ENCODE assay signal across 19 cellular contexts in the genomic region with DNA sequence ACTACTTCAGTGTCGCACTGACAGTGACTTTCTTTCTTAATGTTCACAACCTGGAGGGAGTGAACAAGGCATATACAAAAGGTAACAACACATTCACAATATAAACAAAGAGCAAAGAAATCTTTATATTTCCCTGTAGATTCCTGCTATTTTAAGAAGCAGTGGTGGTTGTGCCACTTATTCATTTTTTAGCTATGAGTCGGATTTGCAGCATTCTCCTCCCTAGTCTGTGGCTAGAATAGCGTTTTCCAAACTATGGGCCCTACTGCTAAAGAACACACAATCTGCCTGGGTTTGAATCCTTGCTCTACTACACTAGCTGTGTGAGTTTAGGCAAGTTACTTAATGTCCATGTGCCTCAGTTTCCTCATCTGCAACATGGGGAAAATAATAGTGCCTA. TPM values are rescaled to one million over a fixed set of nuclear protein-coding genes. Genes with fewer than 3 reads are reported as not detected.
A peak's percentile ranks its signal among the peaks of the same experiment; 100 is the strongest.
DNase-seq lines count a peak whose midpoint lies in the region; ATAC-seq, FAIRE-seq and TF ChIP-seq lines count a peak whose summit lies in the region.
"Had no signal": no experiment of that assay in that cellular context is flagged by ENCODE, and none has a peak within 500 bp of the region (broad histone marks: within the 10 kb centered on the region; RNA-seq: fewer than 3 reads in every experiment).

No MANE protein-coding gene starts in this region.

- no peak for FAIRE-seq in keratinocyte (lab: Jason Lieb, UNC)

- H4K20me1 ChIP-seq in keratinocyte (ENCODE audit: control insufficient read depth, extremely low read depth, insufficient read depth, low read length): no peaks in the 10 kb centered on the region

- no peaks in the 10 kb centered on the region for H3K9me3 ChIP-seq in keratinocyte (ENCODE audit: control insufficient read depth, low read depth, low read length)
- H3K9me3 ChIP-seq: adrenal gland, prostate gland had no signal

- peaks cover 0 to 3% of the 10 kb centered on the region in 2 donors for H3K9me3 Mint-ChIP-seq in activated T-cell treated with anti-CD3 and anti-CD28 coated beads, Interleukin-2, amount 50 U/mL, for 72 hours
- H3K9me3 Mint-ChIP-seq: CD14-positive monocyte; effector memory CD8-positive, alpha-beta T cell; natural killer cell treated with Interleukin-12 subunit alpha and Interleukin-12 subunit beta and Interleukin-15 and Interleukin-18, amount 100 ng/mL, for 72 hours had no signal

- no peaks in the 10 kb centered on the region for H3K9me1 ChIP-seq in keratinocyte (ENCODE audit: control insufficient read depth, extremely low read depth, insufficient read depth, low read length)

- dilution Hi-C loops in keratinocyte (cut with MboI; ENCODE audit: extremely low pct_ligation_motif_present, low sequenced_read_pairs): no loop called here

- H3K4me3 Mint-ChIP-seq in activated T-cell treated with anti-CD3 and anti-CD28 coated beads, Interleukin-2, amount 50 U/mL, for 72 hours: no peak overlapping the region
- H3K4me3 Mint-ChIP-seq: activated CD4-positive, alpha-beta T cell treated with anti-CD3 and anti-CD28 coated beads, Interleukin-2, amount 10 ng/mL, durations not matched to agents 24 days and 14 days; CD14-positive monocyte; effector memory CD8-positive, alpha-beta T cell; natural killer cell treated with Interleukin-12 subunit alpha and Interleukin-12 subunit beta and Interleukin-15 and Interleukin-18, amount 100 ng/mL, for 72 hours had no signal

- TF ChIP-seq POLR2A in erythroblast (IDR thresholded peaks at IDR 0.05; ENCODE audit: low read length): no peak

- H3K4me2 ChIP-seq in keratinocyte (ENCODE audit: control insufficient read depth, extremely low read depth, insufficient read depth, low read depth, low read length): peak overlapping the region; percentile 9

- peaks cover 15% of the 10 kb centered on the region for H3K4me1 Mint-ChIP-seq in activated T-cell treated with anti-CD3 and anti-CD28 coated beads, Interleukin-2, amount 50 U/mL, for 72 hours (ENCODE audit: low read depth)
- H3K4me1 Mint-ChIP-seq: CD14-positive monocyte had no signal

- H3K27ac Mint-ChIP-seq in activated T-cell treated with anti-CD3 and anti-CD28 coated beads, Interleukin-2, amount 50 U/mL, for 72 hours: no peak overlapping the region
- H3K27ac Mint-ChIP-seq: activated CD4-positive, alpha-beta T cell treated with anti-CD3 and anti-CD28 coated beads, Interleukin-2, amount 10 ng/mL, durations not matched to agents 24 days and 14 days; effector memory CD8-positive, alpha-beta T cell; natural killer cell treated with Interleukin-12 subunit alpha and Interleukin-12 subunit beta and Interleukin-15 and Interleukin-18, amount 100 ng/mL, for 72 hours had no signal

- H3K27me3 Mint-ChIP-seq in activated T-cell treated with anti-CD3 and anti-CD28 coated beads, Interleukin-2, amount 50 U/mL, for 72 hours (ENCODE audit: low read depth): peaks cover 26% of the 10 kb centered on the region
- H3K27me3 Mint-ChIP-seq: natural killer cell treated with Interleukin-12 subunit alpha and Interleukin-12 subunit beta and Interleukin-15 and Interleukin-18, amount 100 ng/mL, for 72 hours had no signal

- DNase-seq in AG10803 (ENCODE audit: low read depth) (peak; percentile 72), M059J (ENCODE audit: low read depth) (peak; percentile 57), astrocyte of the spinal cord (ENCODE audit: low read depth, low spot score) (peak; percentile 47), keratinocyte (ENCODE audit: low read depth, low spot score) (no peak), erythroblast (lab: John Stamatoyannopoulos, UW) (no peak), NOMO-1 (lab: John Stamatoyannopoulos, UW; ENCODE audit: unreplicated experiment in 2 of 2) (no peak)
- DNase-seq in activated CD4-positive, alpha-beta T cell treated with anti-CD3 and anti-CD28 coated beads, Interleukin-2, amount 50 U/mL, for 1 hour: no peak
- no peak for DNase-seq in activated T-cell treated with anti-CD3 and anti-CD28 coated beads, Interleukin-2, amount 50 U/mL, for 72 hours
- DNase-seq: activated CD4-positive, alpha-beta T cell treated with anti-CD3 and anti-CD28 coated beads, Interleukin-2, amount 10 ng/mL, durations not matched to agents 24 days and 14 days; activated gamma-delta T cell; adrenal gland; effector memory CD8-positive, alpha-beta T cell; KG1; NCI-H1048; stimulated activated CD4-positive, alpha-beta T cell treated with anti-CD3 and anti-CD28 coated beads, Interleukin-4, amount 100 ng/mL, for 24 hours; T-helper 1 cell had no signal

- no peak for ATAC-seq in activated T-cell treated with anti-CD3 and anti-CD28 coated beads, Interleukin-2, amount 50 U/mL, for 72 hours (replicated peaks in 1 of 2)
- ATAC-seq: effector memory CD8-positive, alpha-beta T cell; natural killer cell treated with Interleukin-12 subunit alpha and Interleukin-12 subunit beta and Interleukin-15 and Interleukin-18, amount 100 ng/mL, for 72 hours had no signal

- H2AFZ ChIP-seq in keratinocyte (ENCODE audit: control insufficient read depth, low read length): no peak overlapping the region

- H3K9ac ChIP-seq in keratinocyte (ENCODE audit: control insufficient read depth, extremely low read depth, insufficient read depth, low read length): no peak overlapping the region

- peaks cover 0 to 2% of the 10 kb centered on the region in 2 donors for H3K36me3 Mint-ChIP-seq in activated T-cell treated with anti-CD3 and anti-CD28 coated beads, Interleukin-2, amount 50 U/mL, for 72 hours (ENCODE audit: insufficient read depth in 2 of 2)
- H3K36me3 Mint-ChIP-seq: CD14-positive monocyte; natural killer cell treated with Interleukin-12 subunit alpha and Interleukin-12 subunit beta and Interleukin-15 and Interleukin-18, amount 100 ng/mL, for 72 hours had no signal

- in situ Hi-C loops in astrocyte of the spinal cord (cut with HindIII; ENCODE audit: low sequenced_read_pairs): no loop called here

- TF ChIP-seq CTCF in AG10803 (conservative IDR thresholded peaks at IDR 0.05; ENCODE audit: low read length): no peak
- TF ChIP-seq CTCF in astrocyte of the spinal cord (IDR thresholded peaks at IDR 0.05; ENCODE audit: low read depth, low read length): no peak
- TF ChIP-seq CTCF in keratinocyte (optimal IDR thresholded peaks at IDR 0.05 in 1 of 3, IDR thresholded peaks at IDR 0.05 in 1 of 3, conservative IDR thresholded peaks at IDR 0.05 in 1 of 3; ENCODE audit: extremely low read depth in 1 of 3, insufficient read depth in 2 of 3, low read length in 3 of 3): no peak

- H3K27me3 ChIP-seq in keratinocyte (ENCODE audit: control insufficient read depth, extremely low read depth, insufficient read depth, low read length): peaks cover 9% of the 10 kb centered on the region
- H3K27me3 ChIP-seq: adrenal gland had no signal

- H3K27ac ChIP-seq in keratinocyte (ENCODE audit: control insufficient read depth, insufficient read depth, low read length): no peak overlapping the region
- H3K27ac ChIP-seq: adrenal gland, prostate gland had no signal

- no peaks in the 10 kb centered on the region for H3K36me3 ChIP-seq in keratinocyte (ENCODE audit: control insufficient read depth in 2 of 2, extremely low read depth in 1 of 2, insufficient read depth in 2 of 2, low read length in 2 of 2)
- H3K36me3 ChIP-seq: adrenal gland, prostate gland had no signal

- H3K4me3 ChIP-seq in AG10803 (ENCODE audit: low read length) (no peak overlapping the region), astrocyte of the spinal cord (ENCODE audit: low read depth, low read length) (no peak overlapping the region), keratinocyte (ENCODE audit: control insufficient read depth in 2 of 3, extremely low read depth in 1 of 3, insufficient read depth in 2 of 3, low read depth in 1 of 3, low read length in 3 of 3) (no peak overlapping the region)
- H3K4me3 ChIP-seq: adrenal gland, prostate gland had no signal

- peaks cover 17% of the 10 kb centered on the region for H3K4me1 ChIP-seq in keratinocyte (ENCODE audit: control insufficient read depth, extremely low read depth, insufficient read depth, low read length)
- H3K4me1 ChIP-seq: adrenal gland, prostate gland had no signal

- no peaks in the 10 kb centered on the region for H3K79me2 ChIP-seq in keratinocyte (ENCODE audit: control insufficient read depth, insufficient read depth, low read length)

RNA-seq across cellular contexts. Expression of gene MDM1, which starts 18.6 kb away (rescaled TPM):
- 7.6 and 10.1 TPM in 2 replicates for total RNA-seq in M059J (2014; rRNA removed; shearing (Covaris generic))
- polyA plus RNA-seq in keratinocyte: 2.9 to 7.5 TPM (median 4.6 TPM) in 3 replicates
- 10.8 TPM for polyA plus RNA-seq in keratinocyte (2011; ENCODE audit: low read depth)
- 1.8 and 3.6 TPM in 2 replicates for polyA plus RNA-seq in keratinocyte (2011; cell fraction: cytosol; rRNA removed)
- polyA plus RNA-seq in keratinocyte (2011; cell fraction: nucleus; rRNA removed): 10.3 and 10.4 TPM in 2 replicates
- 2.1 TPM in 2 replicates for polyA plus RNA-seq in keratinocyte (2012; ENCODE audit: low replicate concordance)
- 0.36 to 3.7 TPM (median 2.3 TPM) in 3 replicates for polyA minus RNA-seq in keratinocyte
- polyA minus RNA-seq in keratinocyte (2011; cell fraction: cytosol; rRNA and poly(A)+ RNA removed): 2.3 TPM
- polyA minus RNA-seq in keratinocyte (2011; cell fraction: nucleus; rRNA and poly(A)+ RNA removed): 3.5 and 6.1 TPM in 2 replicates
- total RNA-seq in activated T-cell treated with anti-CD3 and anti-CD28 coated beads, Interleukin-2, amount 50 U/mL, for 72 hours: 10 to 100 TPM; 19.0 to 27.3 TPM

Comparison
In these comparisons a context has a peak if more than half of its experiments do, and no peak if none do; other contexts are left out.
1. DNase-seq: peak in AG10803 (single experiment), M059J (single experiment) and astrocyte of the spinal cord (single experiment); none in keratinocyte (single experiment), erythroblast (0 of 2), activated CD4-positive, alpha-beta T cell treated with anti-CD3 and anti-CD28 coated beads, Interleukin-2, amount 50 U/mL, for 1 hour (single experiment), NOMO-1 (0 of 2) and activated T-cell treated with anti-CD3 and anti-CD28 coated beads, Interleukin-2, amount 50 U/mL, for 72 hours (0 of 2).